Comparison of ENCODE assay signal across 18 cellular contexts in the genomic region with DNA sequence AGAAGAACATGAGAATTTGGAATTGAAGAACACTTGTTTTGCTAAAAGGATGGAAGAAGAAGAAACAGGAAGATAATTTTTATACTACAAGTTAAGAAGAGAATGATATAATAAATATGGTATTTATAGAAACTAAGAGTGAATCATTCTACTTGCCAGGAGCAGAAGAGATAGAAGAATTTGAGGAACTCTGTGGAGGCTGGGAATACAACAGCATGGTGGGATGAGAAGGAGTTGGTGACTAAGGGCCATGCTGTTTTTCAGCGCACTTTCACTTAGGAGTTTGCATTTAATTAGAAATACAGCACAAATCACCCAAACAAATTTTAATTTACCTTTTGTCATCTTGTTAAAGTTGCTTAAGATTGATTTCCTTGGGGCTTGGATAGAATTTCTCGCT. TPM values are rescaled to one million over a fixed set of nuclear protein-coding genes. Genes with fewer than 3 reads are reported as not detected.
A peak's percentile ranks its signal among the peaks of the same experiment; 100 is the strongest.
DNase-seq lines count a peak whose midpoint lies in the region; ATAC-seq and TF ChIP-seq lines count a peak whose summit lies in the region.
"Had no signal": no experiment of that assay in that cellular context is flagged by ENCODE, and none has a peak within 500 bp of the region (broad histone marks: within the 10 kb centered on the region; RNA-seq: fewer than 3 reads in every experiment).

No MANE protein-coding gene starts in this region.

- POLR2A ChIA-PET in SK-N-SH (lab: Yijun Ruan, JAX), result no interaction called here

- H3K36me3 ChIP-seq in SK-N-SH (replicated peaks in 1 of 2; ENCODE audit: control insufficient read depth in 1 of 2, insufficient read depth in 2 of 2, low read length in 1 of 2) (no peaks in the 10 kb centered on the region), fibroblast of lung (ENCODE audit: control insufficient read depth, insufficient read depth, low read length) (no peaks in the 10 kb centered on the region), psoas muscle (ENCODE audit: insufficient read depth in 1 of 2, low read depth in 1 of 2) (peaks cover 0 to 30% of the 10 kb centered on the region in 2 donors)

- peaks cover 0 to 12% of the 10 kb centered on the region in 2 experiments; a peak in 1 of 4 replicates for H3K4me1 ChIP-seq in SK-N-SH (ENCODE audit: control insufficient read depth in 1 of 2, insufficient read depth in 2 of 2, low read depth in 1 of 2, low read length in 1 of 2)
- peaks cover 6% of the 10 kb centered on the region for H3K4me1 ChIP-seq in fibroblast of lung (ENCODE audit: control insufficient read depth, extremely low read depth, insufficient read depth, low read length)
- peaks cover 53% of the 10 kb centered on the region for H3K4me1 ChIP-seq in psoas muscle
- H3K4me1 ChIP-seq: lower lobe of right lung had no signal

- intact Hi-C loops in psoas muscle (cut with DNase I), result no loop called here

- 62% methylated on average over 2 of the region's 2 CpGs for WGBS in SK-N-SH (ENCODE audit: low lambda C conversion rate)
- WGBS in psoas muscle, 3 donors, result 95 to 98% (median 97%) methylated on average over 2 of the region's 2 CpGs

- CTCF ChIA-PET in SK-N-SH (lab: Yijun Ruan, JAX), result no interaction called here

- ATAC-seq in psoas muscle (no peak), GM18502 (IDR thresholded peaks at IDR 0.05; ENCODE audit: poor library complexity, unreplicated experiment) (no peak)
- ATAC-seq: lower lobe of right lung; natural killer cell treated with Interleukin-12 subunit alpha and Interleukin-12 subunit beta and Interleukin-15 and Interleukin-18, amount 100 ng/mL, for 72 hours had no signal

- H3K4me3 ChIP-seq in SK-N-SH (ENCODE audit: low read depth in 2 of 2, low read length in 1 of 2) (no peak overlapping the region), fibroblast of lung (replicated peaks in 1 of 4; ENCODE audit: control extremely low read depth in 1 of 4, insufficient read depth in 1 of 4, low read depth in 3 of 4, low read length in 4 of 4) (no peak overlapping the region), psoas muscle (no peak overlapping the region)
- H3K4me3 ChIP-seq: lower lobe of right lung had no signal

- H2AFZ ChIP-seq in SK-N-SH (ENCODE audit: low read depth) (no peak overlapping the region; the same call in 1 of the 2 replicates), fibroblast of lung (ENCODE audit: low read length) (no peak overlapping the region)

- no peak for TF ChIP-seq RAD21 in SK-N-SH (IDR thresholded peaks at IDR 0.05; ENCODE audit: low read length)

- no peaks in the 10 kb centered on the region for H3K9me2 ChIP-seq in SK-N-SH

- H3K9ac ChIP-seq in SK-N-SH (no peak overlapping the region), fibroblast of lung (ENCODE audit: insufficient read depth, low read length) (no peak overlapping the region)

- peak overlapping the region in 1 of 2 experiments; percentile 57; a peak in 2 of 4 replicates for H3K27ac ChIP-seq in SK-N-SH (ENCODE audit: low read depth in 2 of 2, low read length in 1 of 2)
- no peak overlapping the region for H3K27ac ChIP-seq in fibroblast of lung (ENCODE audit: insufficient read depth, low read length)
- H3K27ac ChIP-seq in psoas muscle, result peak overlapping the region; percentile 90
- H3K27ac ChIP-seq: C4-2B, lower lobe of right lung had no signal

- H3K27me3 ChIP-seq in SK-N-SH (ENCODE audit: insufficient read depth) (no peaks in the 10 kb centered on the region), fibroblast of lung (ENCODE audit: control insufficient read depth, insufficient read depth, low read length) (no peaks in the 10 kb centered on the region), psoas muscle (ENCODE audit: insufficient read depth in 3 of 3, low read length in 2 of 3) (no peaks in the 10 kb centered on the region)

- H3K9me3 ChIP-seq in SK-N-SH (no peaks in the 10 kb centered on the region), fibroblast of lung (ENCODE audit: control insufficient read depth, insufficient read depth, low read depth, low read length) (no peaks in the 10 kb centered on the region), psoas muscle (no peaks in the 10 kb centered on the region)
- H3K9me3 ChIP-seq: lower lobe of right lung had no signal

- no peak for TF ChIP-seq EP300 in SK-N-SH (IDR thresholded peaks at IDR 0.05; ENCODE audit: borderline replicate concordance in 1 of 2, low read depth in 1 of 2, low read length in 1 of 2)

- H3F3A ChIP-seq in SK-N-SH (replicated peaks; ENCODE audit: insufficient read depth), result peaks cover 10% of the 10 kb centered on the region

- H3K4me2 ChIP-seq in SK-N-SH (0 out of 2 replicates have a peak overlapping the region, but pooled peaks have one; percentile 14), fibroblast of lung (ENCODE audit: extremely low read depth, insufficient read depth, low read length) (no peak overlapping the region)

- TF ChIP-seq CTCF in SK-N-SH (IDR thresholded peaks at IDR 0.05), result no peak
- no peak for TF ChIP-seq CTCF in fibroblast of lung (conservative IDR thresholded peaks at IDR 0.05 in 1 of 2, IDR thresholded peaks at IDR 0.05 in 1 of 2; ENCODE audit: low read depth in 1 of 2, low read length in 2 of 2)
- TF ChIP-seq CTCF in psoas muscle (IDR thresholded peaks at IDR 0.05), result no peak

- H4K20me1 ChIP-seq in SK-N-SH (ENCODE audit: insufficient read depth), result no peaks in the 10 kb centered on the region
- no peaks in the 10 kb centered on the region for H4K20me1 ChIP-seq in fibroblast of lung (ENCODE audit: control insufficient read depth, extremely low read depth, insufficient read depth, low read length)

- DNase-seq in EH (ENCODE audit: low read depth) (peak; percentile 94), SK-N-SH (no peak), fibroblast of lung (ENCODE audit: low read depth in 2 of 2) (peak; percentile 34 to 89), psoas muscle (no peak), 8988T (no peak), DMS153 (lab: John Stamatoyannopoulos, UW) (no peak), NCI-H2107 treated with DMSO at 0.1 percent for 48 hours (lab: John Stamatoyannopoulos, UW; ENCODE audit: unreplicated experiment) (no peak)
- DNase-seq: cortex of kidney; DMS79; lower lobe of right lung; NCI-H187 treated with DMSO at 0.1 percent for 48 hours; NCI-H524 treated with DMSO at 0.1 percent for 48 hours; OCI-M1; stimulated activated CD4-positive, alpha-beta T cell treated with anti-CD3 and anti-CD28 coated beads, Interleukin-2, amount 100 ng/mL, for 24 hours; substantia nigra had no signal

- no peaks in the 10 kb centered on the region for H3K79me2 ChIP-seq in SK-N-SH (ENCODE audit: insufficient read depth)
- no peaks in the 10 kb centered on the region for H3K79me2 ChIP-seq in fibroblast of lung (ENCODE audit: control insufficient read depth, insufficient read depth, low read length)

TF ChIP-seq in SK-N-SH, 30 proteins besides CTCF, POLR2A, EP300 and RAD21 (continues in another document):
- no peak for TF ChIP-seq YY1 (IDR thresholded peaks at IDR 0.05; ENCODE audit: low read depth)
- TF ChIP-seq NFIC (IDR thresholded peaks at IDR 0.05; ENCODE audit: borderline replicate concordance), result no peak
- TF ChIP-seq, protein P1, sequence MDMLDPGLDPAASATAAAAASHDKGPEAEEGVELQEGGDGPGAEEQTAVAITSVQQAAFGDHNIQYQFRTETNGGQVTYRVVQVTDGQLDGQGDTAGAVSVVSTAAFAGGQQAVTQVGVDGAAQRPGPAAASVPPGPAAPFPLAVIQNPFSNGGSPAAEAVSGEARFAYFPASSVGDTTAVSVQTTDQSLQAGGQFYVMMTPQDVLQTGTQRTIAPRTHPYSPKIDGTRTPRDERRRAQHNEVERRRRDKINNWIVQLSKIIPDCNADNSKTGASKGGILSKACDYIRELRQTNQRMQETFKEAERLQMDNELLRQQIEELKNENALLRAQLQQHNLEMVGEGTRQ (IDR thresholded peaks at IDR 0.05; ENCODE audit: borderline replicate concordance, low read depth, low read length), result no peak
- TF ChIP-seq, protein P2, sequence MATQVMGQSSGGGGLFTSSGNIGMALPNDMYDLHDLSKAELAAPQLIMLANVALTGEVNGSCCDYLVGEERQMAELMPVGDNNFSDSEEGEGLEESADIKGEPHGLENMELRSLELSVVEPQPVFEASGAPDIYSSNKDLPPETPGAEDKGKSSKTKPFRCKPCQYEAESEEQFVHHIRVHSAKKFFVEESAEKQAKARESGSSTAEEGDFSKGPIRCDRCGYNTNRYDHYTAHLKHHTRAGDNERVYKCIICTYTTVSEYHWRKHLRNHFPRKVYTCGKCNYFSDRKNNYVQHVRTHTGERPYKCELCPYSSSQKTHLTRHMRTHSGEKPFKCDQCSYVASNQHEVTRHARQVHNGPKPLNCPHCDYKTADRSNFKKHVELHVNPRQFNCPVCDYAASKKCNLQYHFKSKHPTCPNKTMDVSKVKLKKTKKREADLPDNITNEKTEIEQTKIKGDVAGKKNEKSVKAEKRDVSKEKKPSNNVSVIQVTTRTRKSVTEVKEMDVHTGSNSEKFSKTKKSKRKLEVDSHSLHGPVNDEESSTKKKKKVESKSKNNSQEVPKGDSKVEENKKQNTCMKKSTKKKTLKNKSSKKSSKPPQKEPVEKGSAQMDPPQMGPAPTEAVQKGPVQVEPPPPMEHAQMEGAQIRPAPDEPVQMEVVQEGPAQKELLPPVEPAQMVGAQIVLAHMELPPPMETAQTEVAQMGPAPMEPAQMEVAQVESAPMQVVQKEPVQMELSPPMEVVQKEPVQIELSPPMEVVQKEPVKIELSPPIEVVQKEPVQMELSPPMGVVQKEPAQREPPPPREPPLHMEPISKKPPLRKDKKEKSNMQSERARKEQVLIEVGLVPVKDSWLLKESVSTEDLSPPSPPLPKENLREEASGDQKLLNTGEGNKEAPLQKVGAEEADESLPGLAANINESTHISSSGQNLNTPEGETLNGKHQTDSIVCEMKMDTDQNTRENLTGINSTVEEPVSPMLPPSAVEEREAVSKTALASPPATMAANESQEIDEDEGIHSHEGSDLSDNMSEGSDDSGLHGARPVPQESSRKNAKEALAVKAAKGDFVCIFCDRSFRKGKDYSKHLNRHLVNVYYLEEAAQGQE (IDR thresholded peaks at IDR 0.05; ENCODE audit: low read depth, low read length), result no peak
- TF ChIP-seq FOSL2 (IDR thresholded peaks at IDR 0.05; ENCODE audit: borderline replicate concordance, low read depth), result peak; percentile 74; the same call in 1 of the 2 replicates

RNA-seq across cellular contexts. Expression of a gene that starts 20.5 kb away (rescaled TPM):
- polyA plus RNA-seq in SK-N-SH (2012; rRNA removed) (19.4 and 20.3 TPM in 2 replicates), fibroblast of lung (29.7 and 37.5 TPM in 2 replicates), psoas muscle (100 to 1,000 TPM in 1 of 3 donors, 10 to 100 TPM in 2; 26.6 to 125 (median 99.5) TPM)
- polyA plus RNA-seq in SK-N-SH (2012; cell fraction: cytosol; rRNA removed), result 17.9 and 22.0 TPM in 2 replicates
- 17.5 and 25.5 TPM in 2 replicates for polyA plus RNA-seq in SK-N-SH (2012; cell fraction: nucleus; rRNA removed)
- total RNA-seq in fibroblast of lung (10.3 and 16.7 TPM in 2 replicates), psoas muscle (100 to 1,000 TPM in 3 of 4 donors, 10 to 100 TPM in 1; 84.4 to 150 (median 118) TPM)
- 22.9 and 36.2 TPM in 2 replicates for polyA plus RNA-seq in fibroblast of lung (2012)
- 8.3 and 14.3 TPM in 2 replicates for polyA minus RNA-seq in fibroblast of lung (ENCODE audit: low replicate concordance)

Comparison
In these comparisons a context has a peak if more than half of its experiments do, and no peak if none do; other contexts are left out.
1. DNase-seq: peak in EH (single experiment) and fibroblast of lung (2 of 2); none in SK-N-SH (single experiment), psoas muscle (0 of 2), 8988T (single experiment), DMS153 (single experiment) and NCI-H2107 treated with DMSO at 0.1 percent for 48 hours (single experiment).